Comparison of ENCODE assay signal across 20 cellular contexts in genomic region chr16:74954763-74955162, GRCh38. TPM values are rescaled to one million over a fixed set of nuclear protein-coding genes. Genes with fewer than 3 reads are reported as not detected.
DNase-seq lines count a peak whose midpoint lies in the region; ATAC-seq and TF ChIP-seq lines count a peak whose summit lies in the region.
"Had no signal": no experiment of that assay in that cellular context is flagged by ENCODE, and none has a peak within 500 bp of the region (broad histone marks: within the 10 kb centered on the region; RNA-seq: fewer than 3 reads in every experiment).

No MANE protein-coding gene starts in this region.

- H3K9me3 Mint-ChIP-seq in activated naive CD8-positive, alpha-beta T cell (ENCODE audit: low read depth) = no peaks in the 10 kb centered on the region
- no peaks in the 10 kb centered on the region for H3K9me3 Mint-ChIP-seq in activated naive CD8-positive, alpha-beta T cell treated with anti-CD3 and anti-CD28 coated beads, Interleukin-2, amount 50 U/mL, for 24 hours
- H3K9me3 Mint-ChIP-seq in activated T-cell treated with anti-CD3 and anti-CD28 coated beads, Interleukin-2, amount 50 U/mL, for 24 hours = no peaks in the 10 kb centered on the region
- no peaks in the 10 kb centered on the region for H3K9me3 Mint-ChIP-seq in osteocyte (ENCODE audit: unreplicated experiment)
- H3K9me3 Mint-ChIP-seq: IgD-negative memory B cell had no signal

- H3K27me3 Mint-ChIP-seq in activated naive CD8-positive, alpha-beta T cell = no peaks in the 10 kb centered on the region
- no peaks in the 10 kb centered on the region for H3K27me3 Mint-ChIP-seq in activated naive CD8-positive, alpha-beta T cell treated with anti-CD3 and anti-CD28 coated beads, Interleukin-2, amount 50 U/mL, for 24 hours
- H3K27me3 Mint-ChIP-seq in activated T-cell treated with anti-CD3 and anti-CD28 coated beads, Interleukin-2, amount 50 U/mL, for 24 hours = no peaks in the 10 kb centered on the region
- H3K27me3 Mint-ChIP-seq in osteocyte (ENCODE audit: unreplicated experiment) = no peaks in the 10 kb centered on the region
- H3K27me3 Mint-ChIP-seq: B cell, IgD-negative memory B cell had no signal

- peaks cover 17% of the 10 kb centered on the region for H3K36me3 Mint-ChIP-seq in activated naive CD8-positive, alpha-beta T cell
- H3K36me3 Mint-ChIP-seq in activated naive CD8-positive, alpha-beta T cell treated with anti-CD3 and anti-CD28 coated beads, Interleukin-2, amount 50 U/mL, for 24 hours (ENCODE audit: low read depth) = peaks cover 28% of the 10 kb centered on the region
- peaks cover 84% of the 10 kb centered on the region for H3K36me3 Mint-ChIP-seq in activated T-cell treated with anti-CD3 and anti-CD28 coated beads, Interleukin-2, amount 50 U/mL, for 24 hours (ENCODE audit: low read depth)
- H3K36me3 Mint-ChIP-seq in osteocyte (ENCODE audit: unreplicated experiment) = peaks cover 46% of the 10 kb centered on the region

- DNase-seq in activated naive CD8-positive, alpha-beta T cell treated with anti-CD3 and anti-CD28 coated beads, Interleukin-2, amount 50 U/mL, for 24 hours = no peak
- peak; percentile 39 for DNase-seq in epidermal melanocyte (ENCODE audit: insufficient read length, low spot score)
- DNase-seq in substantia nigra (lab: John Stamatoyannopoulos, UW) = peak in 23 of 49 donors; percentile 1 to 34 (median 7)
- DNase-seq in activated T-cell treated with anti-CD3 and anti-CD28 coated beads, Interleukin-2, amount 50 U/mL, for 24 hours = no peak
- DNase-seq in left cardiac atrium = no peak
- DNase-seq in osteocyte (ENCODE audit: extremely low spot score, unreplicated experiment) = no peak
- DNase-seq: 8988T; Caco-2; GM23248; Karpas-422; NCI-H1436; NCI-H2029; NCI-H526 treated with DMSO at 0.1 percent for 48 hours; NK-92 treated with Interleukin-12 subunit alpha and Interleukin-12 subunit beta, amount 100 ng/mL, for 24 hours had no signal

- H3K4me3 Mint-ChIP-seq in activated naive CD8-positive, alpha-beta T cell = no peak overlapping the region
- H3K4me3 Mint-ChIP-seq in activated naive CD8-positive, alpha-beta T cell treated with anti-CD3 and anti-CD28 coated beads, Interleukin-2, amount 50 U/mL, for 24 hours = no peak overlapping the region
- H3K4me3 Mint-ChIP-seq in activated T-cell treated with anti-CD3 and anti-CD28 coated beads, Interleukin-2, amount 50 U/mL, for 24 hours = no peak overlapping the region
- no peak overlapping the region for H3K4me3 Mint-ChIP-seq in osteocyte (ENCODE audit: unreplicated experiment)
- H3K4me3 Mint-ChIP-seq: B cell, IgD-negative memory B cell had no signal

- no peaks in the 10 kb centered on the region for H3K4me1 Mint-ChIP-seq in activated naive CD8-positive, alpha-beta T cell (ENCODE audit: low read depth)
- H3K4me1 Mint-ChIP-seq in activated naive CD8-positive, alpha-beta T cell treated with anti-CD3 and anti-CD28 coated beads, Interleukin-2, amount 50 U/mL, for 24 hours = no peaks in the 10 kb centered on the region
- H3K4me1 Mint-ChIP-seq in activated T-cell treated with anti-CD3 and anti-CD28 coated beads, Interleukin-2, amount 50 U/mL, for 24 hours (ENCODE audit: low read depth) = no peaks in the 10 kb centered on the region
- no peaks in the 10 kb centered on the region for H3K4me1 Mint-ChIP-seq in osteocyte (ENCODE audit: unreplicated experiment)
- H3K4me1 Mint-ChIP-seq: B cell had no signal

- no peak for ATAC-seq in activated naive CD8-positive, alpha-beta T cell treated with anti-CD3 and anti-CD28 coated beads, Interleukin-2, amount 50 U/mL, for 24 hours
- ATAC-seq in left cardiac atrium = no peak
- ATAC-seq: HCT116 had no signal

- H3K27ac Mint-ChIP-seq in activated naive CD8-positive, alpha-beta T cell = peak overlapping the region; percentile 54
- no peak overlapping the region for H3K27ac Mint-ChIP-seq in activated naive CD8-positive, alpha-beta T cell treated with anti-CD3 and anti-CD28 coated beads, Interleukin-2, amount 50 U/mL, for 24 hours
- H3K27ac Mint-ChIP-seq in activated T-cell treated with anti-CD3 and anti-CD28 coated beads, Interleukin-2, amount 50 U/mL, for 24 hours = no peak overlapping the region
- no peak overlapping the region for H3K27ac Mint-ChIP-seq in osteocyte (ENCODE audit: unreplicated experiment)
- H3K27ac Mint-ChIP-seq: B cell had no signal

- intact Hi-C loops in left cardiac atrium (cut with DNase I) = no loop called here

- H3K27me3 ChIP-seq in layer of hippocampus (ENCODE audit: control insufficient read depth, insufficient read depth, low read length) = no peaks in the 10 kb centered on the region
- H3K27me3 ChIP-seq: Peyer's patch had no signal

- no peak for TF ChIP-seq CTCF in osteocyte (IDR thresholded peaks at IDR 0.05)

- H3K27ac ChIP-seq in layer of hippocampus (ENCODE audit: low read depth, low read length) = peak overlapping the region; percentile 40
- peak overlapping the region; percentile 32 for H3K27ac ChIP-seq in substantia nigra (ENCODE audit: low read depth, low read length, poor library complexity, severe bottlenecking)
- H3K27ac ChIP-seq: GM23248, Peyer's patch had no signal

RNA-seq across cellular contexts. Expression of gene WDR59, which starts 30.2 kb away (rescaled TPM):
- 10 to 100 TPM; 35.7 to 42.9 TPM for total RNA-seq in left cardiac atrium
- 58.8 and 63.3 TPM in 2 replicates for total RNA-seq in osteocyte

RNA-seq across cellular contexts. Expression of gene ZNRF1, which starts 44.1 kb away (rescaled TPM):
- total RNA-seq in left cardiac atrium (10 to 100 TPM; 16.7 to 17.5 TPM), osteocyte (30.9 and 32.1 TPM in 2 replicates)
